Comparison of ENCODE assay signal across 17 cellular contexts in the genomic region with DNA sequence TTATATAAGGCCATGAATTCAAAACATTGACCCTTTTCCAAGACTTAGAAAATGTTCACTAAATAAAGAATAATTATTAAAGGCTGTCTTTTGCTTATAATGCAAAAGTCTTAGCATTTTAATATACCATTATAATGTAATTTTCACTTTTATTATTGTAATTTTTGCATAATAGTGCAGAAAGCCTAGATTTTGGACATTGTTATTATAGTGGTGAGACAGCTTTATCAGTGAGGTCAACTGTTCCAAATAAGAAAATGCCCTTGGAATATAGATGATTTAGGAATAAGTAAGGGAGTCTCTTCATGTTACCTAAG. TPM values are rescaled to one million over a fixed set of nuclear protein-coding genes. Genes with fewer than 3 reads are reported as not detected.
DNase-seq lines count a peak whose midpoint lies in the region; ATAC-seq and TF ChIP-seq lines count a peak whose summit lies in the region.
"Had no signal": no experiment of that assay in that cellular context is flagged by ENCODE, and none has a peak within 500 bp of the region (broad histone marks: within the 10 kb centered on the region; RNA-seq: fewer than 3 reads in every experiment).

No MANE protein-coding gene starts in this region.

- DNase-seq in HCEC 1CT: peak; percentile 0
- no peak for DNase-seq in chondrocyte (ENCODE audit: low spot score)
- no peak for DNase-seq in mesenchymal stem cell
- no peak for DNase-seq in nephron progenitor cell
- no peak for DNase-seq in DMS79 treated with DMSO at 0.1 percent for 48 hours (lab: John Stamatoyannopoulos, UW)
- DNase-seq: CD8-positive, alpha-beta T cell; COR-L47; DMS153; DND-41; GF-D8; H9 had no signal

- H2BK120ac ChIP-seq in mesenchymal stem cell (ENCODE audit: low read depth, low read length): no peak overlapping the region

- no peak overlapping the region for H3K4me2 ChIP-seq in mesenchymal stem cell (ENCODE audit: low read length, poor library complexity, severe bottlenecking)
- H3K4me2 ChIP-seq: A549, GM23338 had no signal

- no peak overlapping the region for H4K91ac ChIP-seq in mesenchymal stem cell (ENCODE audit: low read length)

- H3K4ac ChIP-seq in mesenchymal stem cell (ENCODE audit: low read depth in 1 of 2, low read length in 2 of 2): no peak overlapping the region

- no peak overlapping the region for H3K14ac ChIP-seq in mesenchymal stem cell (ENCODE audit: low read length in 2 of 2)

- no peak overlapping the region for H3K23ac ChIP-seq in mesenchymal stem cell (ENCODE audit: low read length in 2 of 2)

- H3K36me3 ChIP-seq in mesenchymal stem cell (ENCODE audit: control insufficient read depth in 1 of 2, insufficient read depth in 2 of 2, low read depth in 1 of 2, low read length in 2 of 2): peaks cover 35 to 97% of the 10 kb centered on the region in 2 experiments

- H3K4me3 ChIP-seq in mesenchymal stem cell (ENCODE audit: insufficient read depth in 1 of 2, low read depth in 1 of 2, low read length in 2 of 2): no peak overlapping the region
- H3K4me3 ChIP-seq: A549, GM23338, K562 had no signal

- no peaks in the 10 kb centered on the region for H3K27me3 Mint-ChIP-seq in chondrocyte (ENCODE audit: low read depth)
- H3K27me3 Mint-ChIP-seq in nephron progenitor cell (ENCODE audit: low read depth, poor library complexity): peaks cover 3% of the 10 kb centered on the region

- H3K9me3 Mint-ChIP-seq in chondrocyte (ENCODE audit: low read depth) (no peaks in the 10 kb centered on the region), nephron progenitor cell (no peaks in the 10 kb centered on the region)
- H3K9me3 Mint-ChIP-seq: CD8-positive, alpha-beta T cell; GM23338; H9 had no signal

- H4K8ac ChIP-seq in mesenchymal stem cell (ENCODE audit: low read length): no peak overlapping the region

- H2BK12ac ChIP-seq in mesenchymal stem cell (ENCODE audit: low read length in 2 of 2): no peak overlapping the region

- no peak overlapping the region for H3K4me3 Mint-ChIP-seq in chondrocyte (ENCODE audit: unreplicated experiment)
- no peak overlapping the region for H3K4me3 Mint-ChIP-seq in nephron progenitor cell
- H3K4me3 Mint-ChIP-seq: CD14-positive monocyte; CD8-positive, alpha-beta T cell; GM23338; H9 had no signal

- no peaks in the 10 kb centered on the region for H3K27me3 ChIP-seq in mesenchymal stem cell (ENCODE audit: control insufficient read depth in 1 of 2, insufficient read depth in 1 of 2, low read length in 2 of 2)

- H3K18ac ChIP-seq in mesenchymal stem cell (ENCODE audit: low read depth in 1 of 2, low read length in 2 of 2): no peak overlapping the region

- H3K36me3 Mint-ChIP-seq in chondrocyte (ENCODE audit: low read depth) (peaks cover 83% of the 10 kb centered on the region), nephron progenitor cell (ENCODE audit: low read depth) (peaks cover 88% of the 10 kb centered on the region)

- peaks cover 7% of the 10 kb centered on the region for H3K4me1 ChIP-seq in mesenchymal stem cell (ENCODE audit: control insufficient read depth, insufficient read depth, low read depth, low read length)
- H3K4me1 ChIP-seq: A549 had no signal

- H3K9me3 ChIP-seq in mesenchymal stem cell (ENCODE audit: control insufficient read depth, low read length): no peaks in the 10 kb centered on the region
- H3K9me3 ChIP-seq: A549 had no signal

- no peak overlapping the region for H2AK5ac ChIP-seq in mesenchymal stem cell (ENCODE audit: low read length, severe bottlenecking)

- H2BK5ac ChIP-seq in mesenchymal stem cell (ENCODE audit: low read depth, low read length, poor library complexity, severe bottlenecking): no peak overlapping the region

- TF ChIP-seq CTCF in chondrocyte (IDR thresholded peaks at IDR 0.05) (no peak), nephron progenitor cell (IDR thresholded peaks at IDR 0.05) (no peak)

- H3K9ac ChIP-seq in mesenchymal stem cell (ENCODE audit: low read length): peak overlapping the region; percentile 67

- no peak for ATAC-seq in GM21381 (IDR thresholded peaks at IDR 0.05; ENCODE audit: unreplicated experiment)
- ATAC-seq: A549; CD8-positive, alpha-beta T cell; GM23338; K562 had no signal

- no peak overlapping the region for H2AFZ ChIP-seq in mesenchymal stem cell (ENCODE audit: low read depth, low read length)
- H2AFZ ChIP-seq: GM23338 had no signal

- H3K4me1 Mint-ChIP-seq in chondrocyte (ENCODE audit: low read depth) (peaks cover 78% of the 10 kb centered on the region), nephron progenitor cell (no peaks in the 10 kb centered on the region)
- H3K4me1 Mint-ChIP-seq: CD14-positive monocyte, H9 had no signal

- H3K27ac ChIP-seq in mesenchymal stem cell (ENCODE audit: low read length, poor library complexity, severe bottlenecking): no peak overlapping the region
- H3K27ac ChIP-seq: A549, HL-60 had no signal

- no peak overlapping the region for H2BK15ac ChIP-seq in mesenchymal stem cell (ENCODE audit: low read depth, poor library complexity, severe bottlenecking)

- H3K27ac Mint-ChIP-seq in chondrocyte (ENCODE audit: unreplicated experiment) (peak overlapping the region; percentile 96), nephron progenitor cell (no peak overlapping the region)
- H3K27ac Mint-ChIP-seq: CD14-positive monocyte; CD8-positive, alpha-beta T cell; GM23338; H9 had no signal

- no peaks in the 10 kb centered on the region for H3K79me1 ChIP-seq in mesenchymal stem cell (replicated peaks; ENCODE audit: low read length, poor library complexity, severe bottlenecking)

RNA-seq across cellular contexts. Expression of a gene that starts 56.6 kb away (rescaled TPM):
- 77.0 to 109 TPM (median 77.7 TPM) in 3 replicates for total RNA-seq in chondrocyte
- polyA plus RNA-seq in mesenchymal stem cell (2013, experiment 1 of 2): 182 TPM
- polyA plus RNA-seq in mesenchymal stem cell (2013, experiment 2 of 2): 193 TPM
